In the genomic region with DNA sequence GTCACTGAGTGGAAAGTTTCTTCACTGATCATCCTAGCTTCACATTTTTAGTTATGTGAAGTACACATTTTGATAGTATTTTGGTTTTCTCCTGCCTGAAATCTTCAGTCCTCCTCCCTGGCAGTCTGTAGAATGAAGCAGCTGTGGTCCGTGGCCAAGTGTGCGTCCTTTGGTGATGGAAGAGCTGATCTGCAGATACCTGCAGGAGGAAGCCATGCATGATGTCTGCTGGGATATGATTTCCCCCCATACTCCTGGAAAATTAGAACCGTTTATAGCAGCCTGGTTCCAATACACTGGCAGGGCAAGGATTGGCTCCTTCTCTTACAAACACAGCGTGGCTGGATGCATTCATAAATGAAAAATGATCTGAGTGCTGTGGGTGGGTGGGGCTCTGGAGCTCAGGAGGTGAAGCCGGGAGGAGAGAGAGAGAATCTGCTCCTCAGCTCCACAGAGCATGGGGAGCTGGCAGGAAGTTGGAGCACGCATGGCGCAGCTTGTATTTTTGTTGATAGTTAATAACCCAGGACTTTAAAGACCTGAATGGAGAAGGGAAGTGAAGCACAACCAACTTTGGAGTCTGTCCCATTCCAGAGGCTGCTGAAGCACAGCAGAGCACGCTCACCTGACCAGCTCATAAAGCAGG, we compare ENCODE assay signal across 15 cellular contexts.
DNase-seq lines count a peak whose midpoint lies in the region; ATAC-seq and TF ChIP-seq lines count a peak whose summit lies in the region.
"Had no signal": no experiment of that assay in that cellular context is flagged by ENCODE, and none has a peak within 500 bp of the region (broad histone marks: within the 10 kb centered on the region; RNA-seq: fewer than 3 reads in every experiment).

No MANE protein-coding gene starts in this region.

- H3K14ac ChIP-seq in mesenchymal stem cell (ENCODE audit: low read length in 2 of 2), result no peak overlapping the region

- DNase-seq in DMS79 (lab: John Stamatoyannopoulos, UW), result peak; percentile 64
- DNase-seq in NCI-H748 (lab: John Stamatoyannopoulos, UW; ENCODE audit: unreplicated experiment), result peak; percentile 85
- DNase-seq in esophagus squamous epithelium (lab: John Stamatoyannopoulos, UW), result no peak
- peak; percentile 81 for DNase-seq in prostate gland (ENCODE audit: low spot score)
- DNase-seq in mesenchymal stem cell, result no peak
- no peak for DNase-seq in right lobe of liver
- DNase-seq in GM13977 (ENCODE audit: low spot score), result no peak
- DNase-seq: activated CD4-positive, CD25-positive, alpha-beta regulatory T cell; activated gamma-delta T cell treated with Interleukin-2 at 50 U/mL for 16 hours; NCI-H1092 treated with DMSO at 0.1 percent for 48 hours; Peyer's patch had no signal

- peak overlapping the region; percentile 79 to 87 (median 80) for H3K27ac ChIP-seq in esophagus squamous epithelium
- H3K27ac ChIP-seq in prostate gland, result peak overlapping the region in 1 of 2 donors; percentile 22
- H3K27ac ChIP-seq in mesenchymal stem cell (ENCODE audit: low read length, poor library complexity, severe bottlenecking), result no peak overlapping the region
- H3K27ac ChIP-seq in right lobe of liver, result no peak overlapping the region
- H3K27ac ChIP-seq: BLaER1 treated with 17β-estradiol and CSF1 and Interleukin-3, amounts not matched to agents 10 nM and 100 nM; neutrophil; Peyer's patch; thoracic aorta had no signal

- no peak overlapping the region for H3K4me2 ChIP-seq in mesenchymal stem cell (ENCODE audit: low read length, poor library complexity, severe bottlenecking)
- H3K4me2 ChIP-seq: BLaER1 treated with 17β-estradiol and CSF1 and Interleukin-3, amounts not matched to agents 10 nM and 100 nM had no signal

- no peak overlapping the region for H4K8ac ChIP-seq in mesenchymal stem cell (ENCODE audit: low read length)

- no peaks in the 10 kb centered on the region for H3K79me1 ChIP-seq in mesenchymal stem cell (replicated peaks; ENCODE audit: low read length, poor library complexity, severe bottlenecking)

- H3K4me3 ChIP-seq in esophagus squamous epithelium, result peak overlapping the region; percentile 13 to 47 (median 20)
- no peak overlapping the region for H3K4me3 ChIP-seq in prostate gland
- peak overlapping the region in 1 of 2 experiments; percentile 36 for H3K4me3 ChIP-seq in mesenchymal stem cell (ENCODE audit: insufficient read depth in 1 of 2, low read depth in 1 of 2, low read length in 2 of 2)
- H3K4me3 ChIP-seq in right lobe of liver, result no peak overlapping the region
- H3K4me3 ChIP-seq: BLaER1 treated with 17β-estradiol and CSF1 and Interleukin-3, amounts not matched to agents 10 nM and 100 nM; Peyer's patch; thoracic aorta had no signal

- H2AK5ac ChIP-seq in mesenchymal stem cell (ENCODE audit: low read length, severe bottlenecking), result no peak overlapping the region

- H3K9me3 ChIP-seq in esophagus squamous epithelium (no peaks in the 10 kb centered on the region), prostate gland (no peaks in the 10 kb centered on the region), mesenchymal stem cell (ENCODE audit: control insufficient read depth, low read length) (no peaks in the 10 kb centered on the region), right lobe of liver (no peaks in the 10 kb centered on the region)
- H3K9me3 ChIP-seq: neutrophil, Peyer's patch, thoracic aorta had no signal

- peak in 1 of 4 donors; percentile 48 for TF ChIP-seq POLR2A in esophagus squamous epithelium (IDR thresholded peaks at IDR 0.05)
- TF ChIP-seq POLR2A in prostate gland (IDR thresholded peaks at IDR 0.05), result peak; percentile 26
- no peak for TF ChIP-seq POLR2A in right lobe of liver (IDR thresholded peaks at IDR 0.05)

- no peak overlapping the region for H4K91ac ChIP-seq in mesenchymal stem cell (ENCODE audit: low read length)

- no peak overlapping the region for H3K18ac ChIP-seq in mesenchymal stem cell (ENCODE audit: low read depth in 1 of 2, low read length in 2 of 2)

- WGBS in esophagus squamous epithelium, 2 donors, result 20 to 29% methylated on average over 7 to 8 of the region's 8 CpGs
- WGBS in prostate gland, result 11% methylated on average over 8 of the region's 8 CpGs
- WGBS in mesenchymal stem cell, result 83% methylated on average over 7 of the region's 8 CpGs
- WGBS in right lobe of liver (ENCODE audit: insufficient coverage, low coverage, low lambda C conversion rate, missing lambda C conversion rate), result 36% methylated on average over 8 of the region's 8 CpGs

- no peaks in the 10 kb centered on the region for H3K27me3 ChIP-seq in esophagus squamous epithelium
- no peaks in the 10 kb centered on the region for H3K27me3 ChIP-seq in prostate gland (replicated peaks; ENCODE audit: insufficient read depth)
- peaks cover 0 to 57% of the 10 kb centered on the region in 2 experiments for H3K27me3 ChIP-seq in mesenchymal stem cell (ENCODE audit: control insufficient read depth in 1 of 2, insufficient read depth in 1 of 2, low read length in 2 of 2)
- H3K27me3 ChIP-seq in right lobe of liver, result no peaks in the 10 kb centered on the region
- H3K27me3 ChIP-seq: BLaER1 treated with 17β-estradiol and CSF1 and Interleukin-3, amounts not matched to agents 10 nM and 100 nM; neutrophil; Peyer's patch had no signal

- no peak overlapping the region for H2BK15ac ChIP-seq in mesenchymal stem cell (ENCODE audit: low read depth, poor library complexity, severe bottlenecking)

- no peak overlapping the region for H2BK120ac ChIP-seq in mesenchymal stem cell (ENCODE audit: low read depth, low read length)

- H3K4ac ChIP-seq in mesenchymal stem cell (ENCODE audit: low read depth in 1 of 2, low read length in 2 of 2), result no peak overlapping the region

- TF ChIP-seq CTCF in esophagus squamous epithelium (IDR thresholded peaks at IDR 0.05), result no peak
- no peak for TF ChIP-seq CTCF in prostate gland (IDR thresholded peaks at IDR 0.05)
- TF ChIP-seq CTCF in right lobe of liver (IDR thresholded peaks at IDR 0.05), result no peak
- TF ChIP-seq CTCF in GM13977 (IDR thresholded peaks at IDR 0.05; ENCODE audit: extremely low read depth, insufficient read depth, missing control alignments), result no peak

- H3K23ac ChIP-seq in mesenchymal stem cell (ENCODE audit: low read length in 2 of 2), result no peak overlapping the region

- no peak overlapping the region for H2BK12ac ChIP-seq in mesenchymal stem cell (ENCODE audit: low read length in 2 of 2)

- no peak overlapping the region for H2BK5ac ChIP-seq in mesenchymal stem cell (ENCODE audit: low read depth, low read length, poor library complexity, severe bottlenecking)

- no peak overlapping the region for H2AFZ ChIP-seq in mesenchymal stem cell (ENCODE audit: low read depth, low read length)

- in situ Hi-C loops in GM13977 (cut with MboI; ENCODE audit: low pct_unique_long_range_greater_than_20kb, low sequenced_read_pairs, unreplicated experiment), result no loop called here

- intact Hi-C loops in esophagus squamous epithelium (cut with DNase I) (no loop called here), prostate gland (cut with DNase I) (no loop called here), right lobe of liver (cut with DNase I) (no loop called here)

- no peak overlapping the region for H3K9ac ChIP-seq in mesenchymal stem cell (ENCODE audit: low read length)
- H3K9ac ChIP-seq: BLaER1 treated with 17β-estradiol and CSF1 and Interleukin-3, amounts not matched to agents 10 nM and 100 nM had no signal

- H3K36me3 ChIP-seq in esophagus squamous epithelium, result no peaks in the 10 kb centered on the region
- no peaks in the 10 kb centered on the region for H3K36me3 ChIP-seq in prostate gland
- no peaks in the 10 kb centered on the region for H3K36me3 ChIP-seq in mesenchymal stem cell (ENCODE audit: control insufficient read depth in 1 of 2, insufficient read depth in 2 of 2, low read depth in 1 of 2, low read length in 2 of 2)
- no peaks in the 10 kb centered on the region for H3K36me3 ChIP-seq in right lobe of liver
- H3K36me3 ChIP-seq: BLaER1 treated with 17β-estradiol and CSF1 and Interleukin-3, amounts not matched to agents 10 nM and 100 nM; neutrophil; Peyer's patch; thoracic aorta had no signal

- ATAC-seq in HG03097 (IDR thresholded peaks at IDR 0.05; ENCODE audit: low FRiP score, unreplicated experiment) (no peak), right lobe of liver (no peak)

- H3K4me1 ChIP-seq in esophagus squamous epithelium (peaks cover 12 to 80% (median 24%) of the 10 kb centered on the region in 3 donors), prostate gland (replicated peaks) (peaks cover 4% of the 10 kb centered on the region), mesenchymal stem cell (ENCODE audit: control insufficient read depth, insufficient read depth, low read depth, low read length) (no peaks in the 10 kb centered on the region), right lobe of liver (no peaks in the 10 kb centered on the region)
- H3K4me1 ChIP-seq: BLaER1 treated with 17β-estradiol and CSF1 and Interleukin-3, amounts not matched to agents 10 nM and 100 nM; Peyer's patch had no signal

Comparison
In these comparisons a context has a peak if more than half of its experiments do, and no peak if none do; other contexts are left out.
1. DNase-seq: peak in DMS79 (single experiment), NCI-H748 (single experiment) and prostate gland (single experiment); none in esophagus squamous epithelium (single experiment), mesenchymal stem cell (single experiment), right lobe of liver (0 of 3) and GM13977 (single experiment).
2. H3K27ac ChIP-seq: peak in esophagus squamous epithelium (4 of 4); none in mesenchymal stem cell (single experiment) and right lobe of liver (0 of 3).
3. H3K4me3 ChIP-seq: peak in esophagus squamous epithelium (4 of 4); none in prostate gland (0 of 2) and right lobe of liver (0 of 3).